ENCODE assay signal across 39 cellular contexts in genomic region chr11:2195756-2196088, GRCh38. TPM values are rescaled to one million over a fixed set of nuclear protein-coding genes. Genes with fewer than 3 reads are reported as not detected.
"Had no signal": no experiment of that assay in that cellular context is flagged by ENCODE, and none has a peak within 500 bp of the region (broad histone marks: within the 10 kb centered on the region; RNA-seq: fewer than 3 reads in every experiment).

No MANE protein-coding gene starts in this region.

- H3K27ac ChIP-seq: body of pancreas, brain microvascular endothelial cell, breast epithelium, VCaP had no signal

- H3K27ac Mint-ChIP-seq: activated B cell treated with CpG ODN at 0.5 μM for 24 hours; activated CD4-positive, alpha-beta memory T cell treated with anti-CD3 and anti-CD28 coated beads for 36 hours; activated CD4-positive, alpha-beta T cell treated with anti-CD3 and anti-CD28 coated beads, Interleukin-2, amount 10 ng/mL, durations not matched to agents 24 days and 14 days; activated CD8-positive, alpha-beta T cell treated with anti-CD3 and anti-CD28 coated beads for 36 hours; activated naive CD4-positive, alpha-beta T cell treated with anti-CD3 and anti-CD28 coated beads for 36 hours; activated naive CD8-positive, alpha-beta T cell treated with anti-CD3 and anti-CD28 coated beads for 36 hours; activated T-cell treated with anti-CD3 and anti-CD28 coated beads, Interleukin-2, amount 50 U/mL, for 72 hours; activated T-helper 1 cell treated with anti-CD3 and anti-CD28 coated beads, Interleukin-12 subunit alpha, Interleukin-12 subunit beta, Interleukin-2, Interleukin-4 antibody, amounts not matched to agents 30 ng/mL and 10 ng/mL and 1 ng/mL, durations not matched to agents 14 hours and 24 hours and 36 hours; activated T-helper 2 cell treated with anti-CD3 and anti-CD28 coated beads, Interferon-gamma antibody, Interleukin-2, Interleukin-4, amounts not matched to agents 10 μg/mL and 5 μg/mL and 100 μg/mL, durations not matched to agents 14 hours and 24 hours and 36 hours; T-helper 1 cell treated with Interleukin-12 subunit alpha and Interleukin-12 subunit beta and Interleukin-4 antibody, amounts not matched to agents 30 μg/mL and 1 μg/mL, for 36 hours; T-helper 2 cell treated with Interferon-gamma antibody and Interleukin-4, amounts not matched to agents 5 μg/mL and 100 μg/mL, for 36 hours had no signal

- H3K36me3 ChIP-seq: adrenal gland, brain microvascular endothelial cell, breast epithelium had no signal

- DNase-seq: activated B cell treated with CpG ODN at 0.5 μM for 24 hours; activated CD4-positive, alpha-beta memory T cell treated with anti-CD3 and anti-CD28 coated beads for 36 hours; activated CD4-positive, alpha-beta T cell treated with anti-CD3 and anti-CD28 coated beads for 4 hours; activated CD4-positive, alpha-beta T cell treated with anti-CD3 and anti-CD28 coated beads, Interleukin-2, amount 10 ng/mL, durations not matched to agents 24 days and 14 days; activated CD4-positive, alpha-beta T cell treated with anti-CD3 and anti-CD28 coated beads, Interleukin-2, amount 50 U/mL, for 1 hour; activated CD4-positive, alpha-beta T cell treated with anti-CD3 and anti-CD28 coated beads, Interleukin-2, amount 50 U/mL, for 4 hours; activated CD4-positive, CD25-positive, alpha-beta regulatory T cell treated with anti-CD3 and anti-CD28 coated beads, Interleukin-2, amount 50 U/mL, for 72 hours; activated CD8-positive, alpha-beta memory T cell treated with anti-CD3 and anti-CD28 coated beads, Interleukin-2, amount 50 U/mL, for 4 hours; activated CD8-positive, alpha-beta T cell treated with anti-CD3 and anti-CD28 coated beads for 36 hours; activated effector memory CD4-positive, alpha-beta T cell treated with Interleukin-2 at 50 U/mL for 16 hours; activated gamma-delta T cell treated with Interleukin-2 at 50 U/mL for 16 hours; activated naive CD4-positive, alpha-beta T cell; activated naive CD4-positive, alpha-beta T cell treated with anti-CD3 and anti-CD28 coated beads for 36 hours; activated naive CD4-positive, alpha-beta T cell treated with anti-CD3 and anti-CD28 coated beads, Interleukin-2, amount 50 U/mL, for 16 hours; activated naive CD8-positive, alpha-beta T cell treated with anti-CD3 and anti-CD28 coated beads for 36 hours; activated T-cell treated with anti-CD3 and anti-CD28 coated beads for 4 hours; activated T-cell treated with anti-CD3 and anti-CD28 coated beads, Interleukin-2, amount 50 U/mL, for 1 hour; activated T-cell treated with anti-CD3 and anti-CD28 coated beads, Interleukin-2, amount 50 U/mL, for 4 hours; activated T-cell treated with anti-CD3 and anti-CD28 coated beads, Interleukin-2, amount 50 U/mL, for 72 hours; adrenal gland; amniotic stem cell; aorta; body of pancreas; brain microvascular endothelial cell; central memory CD4-positive, alpha-beta T cell; T-helper 1 cell; T-helper 2 cell; T-helper 9 cell had no signal

- H3K4me3 Mint-ChIP-seq: activated B cell treated with CpG ODN at 0.5 μM for 24 hours; activated CD4-positive, alpha-beta memory T cell treated with anti-CD3 and anti-CD28 coated beads for 36 hours; activated CD4-positive, alpha-beta T cell treated with anti-CD3 and anti-CD28 coated beads, Interleukin-2, amount 10 ng/mL, durations not matched to agents 24 days and 14 days; activated CD8-positive, alpha-beta T cell treated with anti-CD3 and anti-CD28 coated beads for 36 hours; activated naive CD4-positive, alpha-beta T cell treated with anti-CD3 and anti-CD28 coated beads for 36 hours; activated naive CD8-positive, alpha-beta T cell treated with anti-CD3 and anti-CD28 coated beads for 36 hours; activated T-cell treated with anti-CD3 and anti-CD28 coated beads, Interleukin-2, amount 50 U/mL, for 4 hours; activated T-cell treated with anti-CD3 and anti-CD28 coated beads, Interleukin-2, amount 50 U/mL, for 72 hours; activated T-helper 1 cell treated with anti-CD3 and anti-CD28 coated beads, Interleukin-12 subunit alpha, Interleukin-12 subunit beta, Interleukin-2, Interleukin-4 antibody, amounts not matched to agents 30 ng/mL and 10 ng/mL and 1 ng/mL, durations not matched to agents 14 hours and 24 hours and 36 hours; T-helper 1 cell treated with Interleukin-12 subunit alpha and Interleukin-12 subunit beta and Interleukin-4 antibody, amounts not matched to agents 30 μg/mL and 1 μg/mL, for 36 hours; T-helper 2 cell treated with Interferon-gamma antibody and Interleukin-4, amounts not matched to agents 5 μg/mL and 100 μg/mL, for 36 hours had no signal

- H3K27me3 ChIP-seq: adrenal gland, body of pancreas had no signal

- H3K9me3 ChIP-seq: adrenal gland, body of pancreas, breast epithelium had no signal

- H3K4me3 ChIP-seq: adrenal gland, body of pancreas, breast epithelium had no signal

- ATAC-seq: activated CD8-positive, alpha-beta T cell treated with anti-CD3 and anti-CD28 coated beads for 36 hours; activated naive CD4-positive, alpha-beta T cell treated with anti-CD3 and anti-CD28 coated beads, Interleukin-2, amount 50 U/mL, for 72 hours; body of pancreas had no signal

- H3K4me1 ChIP-seq: adrenal gland, breast epithelium had no signal

- H3K36me3 Mint-ChIP-seq: activated CD4-positive, alpha-beta memory T cell treated with anti-CD3 and anti-CD28 coated beads for 36 hours; activated naive CD4-positive, alpha-beta T cell treated with anti-CD3 and anti-CD28 coated beads, Interleukin-2, amount 50 U/mL, for 72 hours; activated naive CD8-positive, alpha-beta T cell treated with anti-CD3 and anti-CD28 coated beads for 36 hours had no signal

- H3K9me3 Mint-ChIP-seq: activated B cell treated with CpG ODN at 0.5 μM for 24 hours; activated CD4-positive, alpha-beta memory T cell treated with anti-CD3 and anti-CD28 coated beads for 36 hours; activated CD4-positive, alpha-beta T cell treated with anti-CD3 and anti-CD28 coated beads, Interleukin-2, amount 10 ng/mL, durations not matched to agents 24 days and 14 days; activated CD8-positive, alpha-beta T cell treated with anti-CD3 and anti-CD28 coated beads for 36 hours; activated naive CD4-positive, alpha-beta T cell treated with anti-CD3 and anti-CD28 coated beads for 36 hours; activated naive CD8-positive, alpha-beta T cell treated with anti-CD3 and anti-CD28 coated beads for 36 hours; activated T-cell treated with anti-CD3 and anti-CD28 coated beads, Interleukin-2, amount 50 U/mL, for 72 hours; activated T-helper 1 cell treated with anti-CD3 and anti-CD28 coated beads, Interleukin-12 subunit alpha, Interleukin-12 subunit beta, Interleukin-2, Interleukin-4 antibody, amounts not matched to agents 30 ng/mL and 10 ng/mL and 1 ng/mL, durations not matched to agents 14 hours and 24 hours and 36 hours; activated T-helper 2 cell treated with anti-CD3 and anti-CD28 coated beads, Interferon-gamma antibody, Interleukin-2, Interleukin-4, amounts not matched to agents 10 μg/mL and 5 μg/mL and 100 μg/mL, durations not matched to agents 14 hours and 24 hours and 36 hours; T-helper 1 cell treated with Interleukin-12 subunit alpha and Interleukin-12 subunit beta and Interleukin-4 antibody, amounts not matched to agents 30 μg/mL and 1 μg/mL, for 36 hours; T-helper 2 cell treated with Interferon-gamma antibody and Interleukin-4, amounts not matched to agents 5 μg/mL and 100 μg/mL, for 36 hours had no signal

RNA-seq across cellular contexts. Expression of gene TH, which starts 24.1 kb away (rescaled TPM):
- total RNA-seq: activated B cell treated with CpG ODN at 0.5 μM for 24 hours; activated CD4-positive, alpha-beta memory T cell treated with anti-CD3 and anti-CD28 coated beads for 36 hours; activated CD4-positive, alpha-beta T cell treated with anti-CD3 and anti-CD28 coated beads, Interleukin-2, amount 10 ng/mL, durations not matched to agents 24 days and 14 days; activated CD8-positive, alpha-beta memory T cell treated with anti-CD3 and anti-CD28 coated beads for 36 hours; activated CD8-positive, alpha-beta T cell treated with anti-CD3 and anti-CD28 coated beads for 36 hours; activated naive CD4-positive, alpha-beta T cell treated with anti-CD3 and anti-CD28 coated beads for 36 hours; activated naive CD4-positive, alpha-beta T cell treated with anti-CD3 and anti-CD28 coated beads, Interleukin-2, amount 50 U/mL, for 72 hours; activated naive CD8-positive, alpha-beta T cell treated with anti-CD3 and anti-CD28 coated beads for 36 hours; activated T-cell treated with anti-CD3 and anti-CD28 coated beads, Interleukin-2, amount 50 U/mL, for 4 hours; activated T-cell treated with anti-CD3 and anti-CD28 coated beads, Interleukin-2, amount 50 U/mL, for 72 hours; activated T-helper 1 cell treated with anti-CD3 and anti-CD28 coated beads, Interleukin-12 subunit alpha, Interleukin-12 subunit beta, Interleukin-2, Interleukin-4 antibody, amounts not matched to agents 30 ng/mL and 10 ng/mL and 1 ng/mL, durations not matched to agents 14 hours and 24 hours and 36 hours; activated T-helper 2 cell treated with anti-CD3 and anti-CD28 coated beads, Interferon-gamma antibody, Interleukin-2, Interleukin-4, amounts not matched to agents 10 μg/mL and 5 μg/mL and 100 μg/mL, durations not matched to agents 14 hours and 24 hours and 36 hours; astrocyte; breast epithelium; cardiac septum had no signal
- polyA plus RNA-seq: aorta had no signal

RNA-seq across cellular contexts. Expression of gene INS, which starts 34.7 kb away (rescaled TPM):
- total RNA-seq: activated B cell treated with CpG ODN at 0.5 μM for 24 hours; activated CD4-positive, alpha-beta memory T cell treated with anti-CD3 and anti-CD28 coated beads for 36 hours; activated CD4-positive, alpha-beta T cell treated with anti-CD3 and anti-CD28 coated beads, Interleukin-2, amount 10 ng/mL, durations not matched to agents 24 days and 14 days; activated CD8-positive, alpha-beta memory T cell treated with anti-CD3 and anti-CD28 coated beads for 36 hours; activated CD8-positive, alpha-beta T cell treated with anti-CD3 and anti-CD28 coated beads for 36 hours; activated naive CD4-positive, alpha-beta T cell treated with anti-CD3 and anti-CD28 coated beads for 36 hours; activated naive CD4-positive, alpha-beta T cell treated with anti-CD3 and anti-CD28 coated beads, Interleukin-2, amount 50 U/mL, for 72 hours; activated naive CD8-positive, alpha-beta T cell treated with anti-CD3 and anti-CD28 coated beads for 36 hours; activated T-cell treated with anti-CD3 and anti-CD28 coated beads, Interleukin-2, amount 50 U/mL, for 4 hours; activated T-cell treated with anti-CD3 and anti-CD28 coated beads, Interleukin-2, amount 50 U/mL, for 72 hours; activated T-helper 1 cell treated with anti-CD3 and anti-CD28 coated beads, Interleukin-12 subunit alpha, Interleukin-12 subunit beta, Interleukin-2, Interleukin-4 antibody, amounts not matched to agents 30 ng/mL and 10 ng/mL and 1 ng/mL, durations not matched to agents 14 hours and 24 hours and 36 hours; activated T-helper 2 cell treated with anti-CD3 and anti-CD28 coated beads, Interferon-gamma antibody, Interleukin-2, Interleukin-4, amounts not matched to agents 10 μg/mL and 5 μg/mL and 100 μg/mL, durations not matched to agents 14 hours and 24 hours and 36 hours; astrocyte; breast epithelium; cardiac septum; cerebellum had no signal

RNA-seq across cellular contexts. Expression of gene IGF2, which starts 56.5 kb away (rescaled TPM):
- total RNA-seq: activated B cell treated with CpG ODN at 0.5 μM for 24 hours had no signal
